ENCODE assay signal across 21 cellular contexts in the genomic region with DNA sequence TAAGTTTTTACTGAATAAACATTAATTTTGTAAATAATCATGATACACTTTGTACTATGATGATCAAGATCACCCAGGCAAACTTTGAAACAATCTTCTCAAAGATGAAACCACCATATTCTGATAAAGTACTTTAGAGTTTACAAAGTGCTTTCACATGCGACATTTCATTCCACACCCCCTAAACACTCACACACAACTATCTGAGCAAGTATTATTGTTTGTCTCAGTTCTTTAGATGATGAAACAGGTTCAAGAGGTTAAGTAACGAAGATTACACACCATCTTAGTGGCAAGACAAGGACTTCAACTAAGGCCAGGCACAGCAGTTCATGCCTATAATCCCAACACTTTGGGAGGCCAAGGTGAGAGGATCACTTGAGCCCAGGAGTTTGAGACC.
"Had no signal": no experiment of that assay in that cellular context is flagged by ENCODE, and none has a peak within 500 bp of the region (broad histone marks: within the 10 kb centered on the region; RNA-seq: fewer than 3 reads in every experiment).

No MANE protein-coding gene starts in this region.

- H3K27ac ChIP-seq: esophagus squamous epithelium, gastrocnemius medialis, left ventricle myocardium inferior, pancreas, psoas muscle, right atrium auricular region, spleen, upper lobe of left lung, WERI-Rb-1 had no signal

- H3K27me3 Mint-ChIP-seq: activated naive CD8-positive, alpha-beta T cell treated with anti-CD3 and anti-CD28 coated beads, Interleukin-2, amount 10 ng/mL, durations not matched to agents 7 days and 5 days; natural killer cell treated with Interleukin-12 subunit alpha and Interleukin-12 subunit beta and Interleukin-15 and Interleukin-18, amount 100 ng/mL, for 72 hours; T-cell had no signal

- H3K4me3 ChIP-seq: esophagus squamous epithelium, gastrocnemius medialis, left ventricle myocardium inferior, pancreas, psoas muscle, right atrium auricular region, spleen, upper lobe of left lung had no signal

- H3K9me3 ChIP-seq: esophagus squamous epithelium, gastrocnemius medialis, pancreas, upper lobe of left lung had no signal

- H3K27ac Mint-ChIP-seq: activated naive CD8-positive, alpha-beta T cell treated with anti-CD3 and anti-CD28 coated beads, Interleukin-2, amount 10 ng/mL, durations not matched to agents 7 days and 5 days; endodermal cell; T-cell had no signal

- H3K9me3 Mint-ChIP-seq: natural killer cell treated with Interleukin-12 subunit alpha and Interleukin-12 subunit beta and Interleukin-15 and Interleukin-18, amount 100 ng/mL, for 72 hours had no signal

- H3K36me3 ChIP-seq: esophagus squamous epithelium, gastrocnemius medialis, left ventricle myocardium inferior, pancreas, right atrium auricular region, spleen, upper lobe of left lung, WERI-Rb-1 had no signal

- H3K27me3 ChIP-seq: esophagus squamous epithelium, gastrocnemius medialis, pancreas, right atrium auricular region, spleen, upper lobe of left lung had no signal

- H3K4me3 Mint-ChIP-seq: activated naive CD8-positive, alpha-beta T cell treated with anti-CD3 and anti-CD28 coated beads, Interleukin-2, amount 10 ng/mL, durations not matched to agents 7 days and 5 days; endodermal cell; natural killer cell treated with Interleukin-12 subunit alpha and Interleukin-12 subunit beta and Interleukin-15 and Interleukin-18, amount 100 ng/mL, for 72 hours; T-cell had no signal

- DNase-seq: activated CD4-positive, alpha-beta T cell treated with anti-CD3 and anti-CD28 coated beads, Interleukin-2, amount 50 U/mL, for 48 hours; activated gamma-delta T cell; activated naive CD8-positive, alpha-beta T cell treated with anti-CD3 and anti-CD28 coated beads, Interleukin-2, amount 10 ng/mL, durations not matched to agents 7 days and 5 days; cortex of kidney; endodermal cell; esophagus squamous epithelium; gastrocnemius medialis; hypothalamus; left ventricle myocardium inferior; mammary epithelial cell; midbrain; pancreas; psoas muscle; spleen; stimulated activated CD4-positive, alpha-beta T cell treated with anti-CD3 and anti-CD28 coated beads, Interleukin-4, amount 100 ng/mL, for 1 hour; stimulated activated naive CD4-positive, alpha-beta T cell treated with Interleukin-2 at 50 U/mL for 16 hours; T-cell; upper lobe of left lung; WERI-Rb-1 had no signal
